Comparison of ENCODE assay signal across 8 cellular contexts in the genomic region with DNA sequence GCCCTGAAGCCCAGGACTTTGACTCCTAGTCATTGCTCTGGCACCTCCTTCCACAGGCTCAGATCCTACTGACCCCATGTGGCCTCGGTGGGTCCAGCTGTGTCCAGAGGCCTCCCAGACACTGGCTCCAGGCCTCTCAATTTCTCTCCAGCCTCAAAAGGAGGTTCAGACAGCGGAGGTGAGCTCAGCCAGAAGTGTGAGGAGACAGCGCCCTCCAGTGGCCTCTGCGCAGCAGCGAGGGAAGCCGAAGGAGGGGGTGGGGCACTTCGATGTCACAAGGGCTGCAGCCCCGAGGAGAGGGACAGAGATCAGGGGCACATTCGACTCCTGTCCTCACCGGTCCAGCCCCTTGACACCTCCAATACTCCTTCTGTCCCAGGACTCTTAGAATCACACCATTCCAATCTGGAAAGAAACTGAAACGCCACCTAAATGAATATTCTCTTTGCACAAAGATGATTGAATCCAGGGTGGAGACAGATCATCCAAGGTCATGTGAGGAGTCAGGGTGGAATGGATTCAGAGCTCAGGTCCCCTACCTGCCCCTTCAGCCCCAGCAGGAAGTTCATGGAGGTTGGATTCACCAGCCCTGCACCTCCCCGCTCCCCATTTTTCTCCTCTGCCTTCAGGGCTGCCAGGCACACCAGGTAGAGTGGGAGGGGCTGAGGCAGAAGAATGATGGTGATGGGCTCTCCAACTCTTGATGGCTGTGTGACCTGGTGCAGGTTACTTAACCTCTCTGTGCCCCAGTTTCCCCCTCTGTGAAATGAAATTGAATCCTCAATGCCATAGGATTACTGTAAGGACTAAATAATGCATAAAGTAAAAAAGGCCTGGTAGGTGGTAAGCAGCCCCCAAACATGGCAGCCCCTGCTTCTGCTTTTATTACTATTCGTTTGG. TPM values are rescaled to one million over a fixed set of nuclear protein-coding genes. Genes with fewer than 3 reads are reported as not detected.
A peak's percentile ranks its signal among the peaks of the same experiment; 100 is the strongest.
DNase-seq lines count a peak whose midpoint lies in the region; ATAC-seq and TF ChIP-seq lines count a peak whose summit lies in the region.

No MANE protein-coding gene starts in this region.

- TF ChIP-seq CTCF in AG10803 (conservative IDR thresholded peaks at IDR 0.05; ENCODE audit: low read length) (peak; percentile 96), chondrocyte (IDR thresholded peaks at IDR 0.05) (peak; percentile 99), liver (IDR thresholded peaks at IDR 0.05; ENCODE audit: low read depth, low read length, missing input control) (peak; percentile 90)

- peaks cover 2 to 30% (median 22%) of the 10 kb centered on the region in 4 donors for H3K4me1 ChIP-seq in liver (ENCODE audit: control insufficient read depth in 4 of 4, insufficient read depth in 4 of 4, low read length in 3 of 4)

- no peaks in the 10 kb centered on the region for H3K9me3 ChIP-seq in liver (ENCODE audit: control insufficient read depth in 4 of 4, low read length in 3 of 4)

- no peak overlapping the region for H3K27ac ChIP-seq in liver (ENCODE audit: low read depth in 1 of 2, low read length in 2 of 2)

- DNase-seq in AG10803 (ENCODE audit: low read depth): peak; percentile 68
- peak; percentile 62 for DNase-seq in HCEC 1CT
- peak; percentile 71 for DNase-seq in NCI-H460 (ENCODE audit: extremely low read depth, low read depth)
- DNase-seq in activated CD4-positive, alpha-beta T cell treated with anti-CD3 and anti-CD28 coated beads for 24 hours (ENCODE audit: low read depth in 2 of 2): peak; percentile 56 to 68
- no peak for DNase-seq in chondrocyte (ENCODE audit: low spot score)
- peak; percentile 67 to 78 for DNase-seq in stimulated activated CD4-positive, alpha-beta T cell treated with anti-CD3 and anti-CD28 coated beads, Interleukin-4, amount 100 ng/mL, for 48 hours (ENCODE audit: low read depth in 2 of 2)

- no peaks in the 10 kb centered on the region for H3K27me3 Mint-ChIP-seq in chondrocyte (ENCODE audit: low read depth)

- no peaks in the 10 kb centered on the region for H3K36me3 ChIP-seq in liver (ENCODE audit: control insufficient read depth in 4 of 4, insufficient read depth in 3 of 4, low read depth in 1 of 4, low read length in 3 of 4)

- peaks cover 43% of the 10 kb centered on the region for H3K4me1 Mint-ChIP-seq in chondrocyte (ENCODE audit: low read depth)

- H3K36me3 Mint-ChIP-seq in chondrocyte (ENCODE audit: low read depth): no peaks in the 10 kb centered on the region

- no peak for ATAC-seq in GM19455 (IDR thresholded peaks at IDR 0.05; ENCODE audit: unreplicated experiment)

- peaks cover 0 to 2% (median 0%) of the 10 kb centered on the region in 4 donors for H3K27me3 ChIP-seq in liver (ENCODE audit: control insufficient read depth in 4 of 4, insufficient read depth in 4 of 4, low read length in 3 of 4)

- no peak overlapping the region for H3K9ac ChIP-seq in liver (ENCODE audit: low read depth in 1 of 2, low read length in 2 of 2)

- no peaks in the 10 kb centered on the region for H3K9me3 Mint-ChIP-seq in chondrocyte (ENCODE audit: low read depth)

- H3K27ac Mint-ChIP-seq in chondrocyte (ENCODE audit: unreplicated experiment): no peak overlapping the region

- TF ChIP-seq RAD21 in liver (IDR thresholded peaks at IDR 0.05): peak; percentile 98 to 99

- H3K4me3 Mint-ChIP-seq in chondrocyte (ENCODE audit: unreplicated experiment): no peak overlapping the region

- WGBS in liver: 15% methylated on average over 13 of the region's 13 CpGs

- H3K4me3 ChIP-seq in AG10803 (ENCODE audit: low read length) (no peak overlapping the region), liver (ENCODE audit: low read depth in 1 of 3, low read length in 3 of 3) (no peak overlapping the region)

TF ChIP-seq in liver, 16 proteins besides CTCF, POLR2A, EP300 and RAD21:
- TF ChIP-seq, protein P1, sequence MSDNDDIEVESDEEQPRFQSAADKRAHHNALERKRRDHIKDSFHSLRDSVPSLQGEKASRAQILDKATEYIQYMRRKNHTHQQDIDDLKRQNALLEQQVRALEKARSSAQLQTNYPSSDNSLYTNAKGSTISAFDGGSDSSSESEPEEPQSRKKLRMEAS (IDR thresholded peaks at IDR 0.05): no peak
- TF ChIP-seq NR2F2 (IDR thresholded peaks at IDR 0.05) (no peak), JUND (IDR thresholded peaks at IDR 0.05) (no peak), HNF4G (IDR thresholded peaks at IDR 0.05) (no peak), FOXA1 (IDR thresholded peaks at IDR 0.05) (no peak), FOXA2 (IDR thresholded peaks at IDR 0.05) (no peak), SP1 (IDR thresholded peaks at IDR 0.05) (no peak), HNF4A (conservative IDR thresholded peaks at IDR 0.05) (peak in 1 of 2 donors; percentile 3), RXRA (IDR thresholded peaks at IDR 0.05) (peak in 1 of 2 donors; percentile 24), YY1 (IDR thresholded peaks at IDR 0.05) (no peak)
- TF ChIP-seq, protein P2, sequence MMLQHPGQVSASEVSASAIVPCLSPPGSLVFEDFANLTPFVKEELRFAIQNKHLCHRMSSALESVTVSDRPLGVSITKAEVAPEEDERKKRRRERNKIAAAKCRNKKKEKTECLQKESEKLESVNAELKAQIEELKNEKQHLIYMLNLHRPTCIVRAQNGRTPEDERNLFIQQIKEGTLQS (IDR thresholded peaks at IDR 0.05): no peak

RNA-seq across cellular contexts. Expression of a gene that starts 34.8 kb away (rescaled TPM):
- total RNA-seq in NCI-H460 (2014; rRNA removed; shearing (Covaris generic)): 10.2 and 13.5 TPM in 2 replicates
- 26.7 and 32.8 TPM in 2 replicates for polyA plus RNA-seq in NCI-H460 (2014; cell fraction: nucleus; rRNA removed)
- total RNA-seq in chondrocyte (15.9 to 20.6 TPM (median 16.3 TPM) in 3 replicates), liver (10 to 100 TPM in 1 of 2 donors, 1 to 10 TPM in 1; 7.1 to 11.2 TPM)
- polyA plus RNA-seq in liver: 1 to 10 TPM; 2.1 to 2.2 TPM
